23 cellular contexts compared by ENCODE assay signal in the genomic region with DNA sequence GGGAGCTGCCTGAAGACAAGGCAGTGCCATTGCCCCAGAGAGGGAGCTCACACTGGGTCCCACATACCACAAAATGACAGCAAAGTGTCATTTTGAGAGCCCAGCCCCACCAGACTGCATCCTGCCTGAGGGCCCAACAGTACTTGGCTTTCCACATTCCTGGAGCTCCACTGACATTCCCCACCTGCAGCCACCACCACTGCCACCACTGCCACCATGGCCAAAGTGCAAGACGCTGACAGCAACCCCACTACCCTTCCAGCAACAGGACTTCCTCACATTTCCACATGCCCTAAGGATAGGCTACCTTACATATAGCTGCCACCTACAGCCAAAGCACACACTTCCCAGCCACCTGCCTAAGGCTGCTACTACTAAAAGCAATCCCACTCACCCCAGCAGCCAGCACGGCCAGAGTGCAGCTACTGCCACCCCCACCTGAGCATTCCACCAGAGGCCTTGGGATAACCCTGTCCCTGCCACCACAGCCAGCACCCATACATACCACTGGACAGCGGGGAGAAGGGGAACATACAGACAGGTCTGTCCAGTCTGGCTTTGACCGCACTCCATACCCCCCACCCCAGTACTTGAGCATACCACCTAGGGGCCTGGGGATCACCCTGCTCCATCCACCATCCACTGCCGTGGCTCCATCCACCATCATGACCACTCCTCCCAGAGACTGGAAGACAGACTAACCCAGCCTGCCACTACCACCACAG.
DNase-seq lines count a peak whose midpoint lies in the region; ATAC-seq, FAIRE-seq and TF ChIP-seq lines count a peak whose summit lies in the region.
"Had no signal": no experiment of that assay in that cellular context is flagged by ENCODE, and none has a peak within 500 bp of the region (broad histone marks: within the 10 kb centered on the region; RNA-seq: fewer than 3 reads in every experiment).

No MANE protein-coding gene starts in this region.

- peaks cover 20% of the 10 kb centered on the region for H3K9me3 Mint-ChIP-seq in dendritic cell treated with granulocyte-macrophage colony-stimulating factor and Interleukin-4, amounts not matched to agents 40 ng/mL and 50 ng/mL, for 4 days
- H3K9me3 Mint-ChIP-seq in stimulated activated effector memory CD8-positive, alpha-beta T cell treated with anti-CD3 and anti-CD28 coated beads, Interleukin-12 subunit alpha, Interleukin-12 subunit beta, amount 100 ng/mL, for 72 hours: peaks cover 6% of the 10 kb centered on the region
- H3K9me3 Mint-ChIP-seq in WTC11: peaks cover 12% of the 10 kb centered on the region; the same call in 1 of the 2 replicates

- CTCF ChIA-PET in WTC11 (lab: Charles Lee): no interaction called here

- no peak overlapping the region for H3K4me2 ChIP-seq in mesendoderm (ENCODE audit: low read length)
- H3K4me2 ChIP-seq: A549, BLaER1 had no signal

- no peaks in the 10 kb centered on the region for H3K27me3 Mint-ChIP-seq in dendritic cell treated with granulocyte-macrophage colony-stimulating factor and Interleukin-4, amounts not matched to agents 40 ng/mL and 50 ng/mL, for 4 days
- no peaks in the 10 kb centered on the region for H3K27me3 Mint-ChIP-seq in WTC11 (ENCODE audit: low read depth)

- H3K27ac ChIP-seq in right cardiac atrium (ENCODE audit: low read length) (no peak overlapping the region), mesendoderm (ENCODE audit: low read depth, low read length) (no peak overlapping the region)
- H3K27ac ChIP-seq: 22Rv1, A549, BLaER1 had no signal

- POLR2A ChIA-PET in WTC11 (lab: Charles Lee): interaction anchor here (0.5 kb wide), 1 partner anchor 34 kb away, joined by 3 read pairs; no protein-coding TSS in a partner anchor

- no peak overlapping the region for H3K56ac ChIP-seq in mesendoderm (ENCODE audit: low read length)

- WGBS in right cardiac atrium: 98% methylated on average over 5 of the region's 5 CpGs
- WGBS in mesendoderm (ENCODE audit: extremely low coverage, insufficient coverage, low lambda C conversion rate): no CpG with 5 or more reads among the region's 5 CpGs

- TF ChIP-seq CTCF in WTC11 (IDR thresholded peaks at IDR 0.05): no peak

- peaks cover 19% of the 10 kb centered on the region for H3K4me1 Mint-ChIP-seq in dendritic cell treated with granulocyte-macrophage colony-stimulating factor and Interleukin-4, amounts not matched to agents 40 ng/mL and 50 ng/mL, for 4 days (ENCODE audit: low read depth)
- no peaks in the 10 kb centered on the region for H3K4me1 Mint-ChIP-seq in stimulated activated effector memory CD8-positive, alpha-beta T cell treated with anti-CD3 and anti-CD28 coated beads, Interleukin-12 subunit alpha, Interleukin-12 subunit beta, amount 100 ng/mL, for 72 hours
- H3K4me1 Mint-ChIP-seq in WTC11: no peaks in the 10 kb centered on the region
- H3K4me1 Mint-ChIP-seq: H9 had no signal

- ATAC-seq in right cardiac atrium: peak; percentile 13 to 41
- ATAC-seq in Right ventricle myocardium inferior: no peak
- ATAC-seq in stimulated activated effector memory CD8-positive, alpha-beta T cell treated with anti-CD3 and anti-CD28 coated beads, Interleukin-12 subunit alpha, Interleukin-12 subunit beta, amount 100 ng/mL, for 72 hours: peak; percentile 40
- no peak for ATAC-seq in WTC11
- ATAC-seq: A549; CD8-positive, alpha-beta T cell had no signal

- FAIRE-seq in HTR-8/SVneo (lab: Jason Lieb, UNC): no peak
- FAIRE-seq: G401.6, GM12891, GM19239, H1 had no signal

- no peak overlapping the region for H3K4ac ChIP-seq in mesendoderm (ENCODE audit: low read depth, low read length)

- H4K8ac ChIP-seq in mesendoderm (ENCODE audit: low read depth, low read length): no peak overlapping the region

- H4K5ac ChIP-seq in mesendoderm (ENCODE audit: low read length): no peak overlapping the region

- no peak overlapping the region for H2AK5ac ChIP-seq in mesendoderm (ENCODE audit: low read length)

- H3K79me2 ChIP-seq in mesendoderm (ENCODE audit: control insufficient read depth, insufficient read depth, low read length): no peaks in the 10 kb centered on the region

- no peaks in the 10 kb centered on the region for H3K79me1 ChIP-seq in mesendoderm (ENCODE audit: low read length)

- H3K36me3 ChIP-seq in mesendoderm (ENCODE audit: control insufficient read depth, insufficient read depth, low read length): no peaks in the 10 kb centered on the region
- H3K36me3 ChIP-seq: BLaER1 had no signal

- no peak overlapping the region for H2BK15ac ChIP-seq in mesendoderm (replicated peaks; ENCODE audit: low read depth)

- H3K27me3 ChIP-seq in right cardiac atrium (ENCODE audit: control insufficient read depth, insufficient read depth) (no peaks in the 10 kb centered on the region), mesendoderm (ENCODE audit: insufficient read depth, low read length, poor library complexity) (no peaks in the 10 kb centered on the region)
- H3K27me3 ChIP-seq: BLaER1 had no signal

- H3K9ac ChIP-seq in mesendoderm (ENCODE audit: low read length): no peak overlapping the region
- H3K9ac ChIP-seq: BLaER1 had no signal

- no peak overlapping the region for H2BK5ac ChIP-seq in mesendoderm (ENCODE audit: low read length)

- no peaks in the 10 kb centered on the region for H3K9me3 ChIP-seq in right cardiac atrium (ENCODE audit: control insufficient read depth, low read length)

- H3K4me3 ChIP-seq in right cardiac atrium (ENCODE audit: low read length) (no peak overlapping the region), mesendoderm (ENCODE audit: low read length) (no peak overlapping the region)
- H3K4me3 ChIP-seq: A549, BLaER1 had no signal

- H2BK120ac ChIP-seq in mesendoderm (ENCODE audit: low read depth, low read length): no peak overlapping the region

- H3K36me3 Mint-ChIP-seq in dendritic cell treated with granulocyte-macrophage colony-stimulating factor and Interleukin-4, amounts not matched to agents 40 ng/mL and 50 ng/mL, for 4 days (ENCODE audit: low read depth): peaks cover 90% of the 10 kb centered on the region
- peaks cover 31% of the 10 kb centered on the region for H3K36me3 Mint-ChIP-seq in stimulated activated effector memory CD8-positive, alpha-beta T cell treated with anti-CD3 and anti-CD28 coated beads, Interleukin-12 subunit alpha, Interleukin-12 subunit beta, amount 100 ng/mL, for 72 hours
- H3K36me3 Mint-ChIP-seq in WTC11: peaks cover 2% of the 10 kb centered on the region; the same call in 1 of the 2 replicates
- H3K36me3 Mint-ChIP-seq: CD8-positive, alpha-beta T cell had no signal

- intact Hi-C loops in right cardiac atrium (cut with DNase I): no loop called here
- intact Hi-C loops in Right ventricle myocardium inferior (cut with DNase I): loop anchor here (10.0 kb wide), 1 partner anchor 96 kb away; no protein-coding TSS in a partner anchor
- intact Hi-C loops in dendritic cell treated with granulocyte-macrophage colony-stimulating factor and Interleukin-4, amounts not matched to agents 40 ng/mL and 50 ng/mL, for 4 days (cut with micrococcal nuclease): no loop called here

- peak overlapping the region; percentile 22 for H3K27ac Mint-ChIP-seq in dendritic cell treated with granulocyte-macrophage colony-stimulating factor and Interleukin-4, amounts not matched to agents 40 ng/mL and 50 ng/mL, for 4 days
- no peak overlapping the region for H3K27ac Mint-ChIP-seq in stimulated activated effector memory CD8-positive, alpha-beta T cell treated with anti-CD3 and anti-CD28 coated beads, Interleukin-12 subunit alpha, Interleukin-12 subunit beta, amount 100 ng/mL, for 72 hours
- H3K27ac Mint-ChIP-seq in WTC11: no peak overlapping the region
- H3K27ac Mint-ChIP-seq: CD8-positive, alpha-beta T cell had no signal

- H3K4me1 ChIP-seq in right cardiac atrium (ENCODE audit: control insufficient read depth, insufficient read depth, low read length) (peaks cover 2% of the 10 kb centered on the region), mesendoderm (ENCODE audit: control insufficient read depth, low read depth, low read length) (no peaks in the 10 kb centered on the region)
- H3K4me1 ChIP-seq: A549, BLaER1 had no signal

- no peak overlapping the region for H3K18ac ChIP-seq in mesendoderm (ENCODE audit: low read length)

- no peak overlapping the region for H3K4me3 Mint-ChIP-seq in dendritic cell treated with granulocyte-macrophage colony-stimulating factor and Interleukin-4, amounts not matched to agents 40 ng/mL and 50 ng/mL, for 4 days
- H3K4me3 Mint-ChIP-seq in stimulated activated effector memory CD8-positive, alpha-beta T cell treated with anti-CD3 and anti-CD28 coated beads, Interleukin-12 subunit alpha, Interleukin-12 subunit beta, amount 100 ng/mL, for 72 hours: no peak overlapping the region
- H3K4me3 Mint-ChIP-seq in WTC11: no peak overlapping the region
- H3K4me3 Mint-ChIP-seq: CD8-positive, alpha-beta T cell; H9 had no signal

- H3K23ac ChIP-seq in mesendoderm (ENCODE audit: low read length): no peak overlapping the region

- DNase-seq in right cardiac atrium (no peak), Right ventricle myocardium inferior (ENCODE audit: missing footprints) (no peak), mesendoderm (peak; percentile 9), glomerular visceral epithelial cell (ENCODE audit: extremely low spot score) (no peak), HTR-8/SVneo (ENCODE audit: insufficient read length, low spot score) (no peak), WTC11 (ENCODE audit: low spot score) (no peak)
- no peak for DNase-seq in stimulated activated effector memory CD8-positive, alpha-beta T cell treated with anti-CD3 and anti-CD28 coated beads, Interleukin-12 subunit alpha, Interleukin-12 subunit beta, amount 100 ng/mL, for 72 hours (ENCODE audit: low spot score in 2 of 2)
- DNase-seq: AML-193; Calu3; CD8-positive, alpha-beta T cell; DMS 273 treated with DMSO at 0.1 percent for 48 hours; DMS53; DND-41; EL; H9 had no signal

TF ChIP-seq in WTC11, 78 proteins besides CTCF, POLR2A, EP300 and RAD21 (continues in another document):
- TF ChIP-seq, protein P1, sequence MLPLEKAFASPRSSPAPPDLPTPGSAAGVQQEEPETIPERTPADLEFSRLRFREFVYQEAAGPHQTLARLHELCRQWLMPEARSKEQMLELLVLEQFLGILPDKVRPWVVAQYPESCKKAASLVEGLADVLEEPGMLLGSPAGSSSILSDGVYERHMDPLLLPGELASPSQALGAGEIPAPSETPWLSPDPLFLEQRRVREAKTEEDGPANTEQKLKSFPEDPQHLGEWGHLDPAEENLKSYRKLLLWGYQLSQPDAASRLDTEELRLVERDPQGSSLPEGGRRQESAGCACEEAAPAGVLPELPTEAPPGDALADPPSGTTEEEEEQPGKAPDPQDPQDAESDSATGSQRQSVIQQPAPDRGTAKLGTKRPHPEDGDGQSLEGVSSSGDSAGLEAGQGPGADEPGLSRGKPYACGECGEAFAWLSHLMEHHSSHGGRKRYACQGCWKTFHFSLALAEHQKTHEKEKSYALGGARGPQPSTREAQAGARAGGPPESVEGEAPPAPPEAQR (CRISPR knock-in tag; IDR thresholded peaks at IDR 0.05): no peak
- no peak for TF ChIP-seq ZNF121 (CRISPR knock-in tag; IDR thresholded peaks at IDR 0.05)
- TF ChIP-seq JUN (CRISPR knock-in tag; IDR thresholded peaks at IDR 0.05): no peak
- no peak for TF ChIP-seq RELA (CRISPR knock-in tag; IDR thresholded peaks at IDR 0.05; ENCODE audit: borderline replicate concordance)
- no peak for TF ChIP-seq JAZF1 (CRISPR knock-in tag; IDR thresholded peaks at IDR 0.05)
- no peak for TF ChIP-seq ZNF317 (CRISPR knock-in tag; IDR thresholded peaks at IDR 0.05; ENCODE audit: borderline replicate concordance, low read depth)
- no peak for TF ChIP-seq ZNF232 (CRISPR knock-in tag; IDR thresholded peaks at IDR 0.05)

Comparison
In these comparisons a context has a peak if more than half of its experiments do, and no peak if none do; other contexts are left out.
1. ATAC-seq: peak in right cardiac atrium (2 of 2) and stimulated activated effector memory CD8-positive, alpha-beta T cell treated with anti-CD3 and anti-CD28 coated beads, Interleukin-12 subunit alpha, Interleukin-12 subunit beta, amount 100 ng/mL, for 72 hours (single experiment); none in Right ventricle myocardium inferior (single experiment) and WTC11 (single experiment).